In genomic region chr14:99644035-99644587, GRCh38 we compare ENCODE assay signal across 24 cellular contexts. TPM values are rescaled to one million over a fixed set of nuclear protein-coding genes. Genes with fewer than 3 reads are reported as not detected.
DNase-seq lines count a peak whose midpoint lies in the region; ATAC-seq, FAIRE-seq and TF ChIP-seq lines count a peak whose summit lies in the region.
"Had no signal": no experiment of that assay in that cellular context is flagged by ENCODE, and none has a peak within 500 bp of the region (broad histone marks: within the 10 kb centered on the region; RNA-seq: fewer than 3 reads in every experiment).

No MANE protein-coding gene starts in this region.

- H3K27me3 ChIP-seq in left ventricle myocardium inferior (ENCODE audit: low read depth) (peaks cover 14% of the 10 kb centered on the region), astrocyte (ENCODE audit: insufficient read depth, low read length) (no peaks in the 10 kb centered on the region)
- H3K27me3 ChIP-seq: thyroid gland had no signal

- H3K27ac ChIP-seq in left ventricle myocardium inferior (replicated peaks), result peak overlapping the region; percentile 71
- H3K27ac ChIP-seq in astrocyte (ENCODE audit: low read depth, low read length), result no peak overlapping the region
- H3K27ac ChIP-seq: body of pancreas, epithelial cell of prostate, thyroid gland had no signal

- intact Hi-C loops in left ventricle myocardium inferior (cut with micrococcal nuclease), result no loop called here
- intact Hi-C loops in cardiac septum (cut with DNase I), result no loop called here

- peaks cover under 1% of the 10 kb centered on the region for H3K9me3 Mint-ChIP-seq in astrocyte (ENCODE audit: unreplicated experiment)
- H3K9me3 Mint-ChIP-seq in mesothelial cell of epicardium, result no peaks in the 10 kb centered on the region
- no peaks in the 10 kb centered on the region for H3K9me3 Mint-ChIP-seq in type B pancreatic cell
- no peaks in the 10 kb centered on the region for H3K9me3 Mint-ChIP-seq in activated naive CD4-positive, alpha-beta T cell treated with anti-CD3 and anti-CD28 coated beads, Interleukin-2, amount 50 U/mL, for 72 hours
- H3K9me3 Mint-ChIP-seq: CD8-positive, alpha-beta memory T cell; HFFc6; T-helper 2 cell treated with Interferon-gamma antibody and Interleukin-4, amounts not matched to agents 5 μg/mL and 100 μg/mL, for 36 hours had no signal

- H3K4me1 Mint-ChIP-seq in astrocyte (ENCODE audit: low read depth, unreplicated experiment) (peaks cover 7% of the 10 kb centered on the region), mesothelial cell of epicardium (no peaks in the 10 kb centered on the region), type B pancreatic cell (ENCODE audit: unreplicated experiment) (no peaks in the 10 kb centered on the region)

- TF ChIP-seq CTCF in left ventricle myocardium inferior (IDR thresholded peaks at IDR 0.05; ENCODE audit: borderline replicate concordance), result no peak
- TF ChIP-seq CTCF in astrocyte (IDR thresholded peaks at IDR 0.05; ENCODE audit: insufficient read depth, low read depth, low read length), result no peak
- TF ChIP-seq CTCF in mesothelial cell of epicardium (IDR thresholded peaks at IDR 0.05; ENCODE audit: unreplicated experiment), result no peak
- TF ChIP-seq CTCF in type B pancreatic cell (conservative IDR thresholded peaks at IDR 0.05), result no peak

- peak overlapping the region; percentile 10 for H3K27ac Mint-ChIP-seq in astrocyte (ENCODE audit: unreplicated experiment)
- no peak overlapping the region for H3K27ac Mint-ChIP-seq in mesothelial cell of epicardium
- no peak overlapping the region for H3K27ac Mint-ChIP-seq in type B pancreatic cell
- no peak overlapping the region for H3K27ac Mint-ChIP-seq in activated naive CD4-positive, alpha-beta T cell treated with anti-CD3 and anti-CD28 coated beads, Interleukin-2, amount 50 U/mL, for 72 hours
- H3K27ac Mint-ChIP-seq: HFFc6; T-helper 2 cell treated with Interferon-gamma antibody and Interleukin-4, amounts not matched to agents 5 μg/mL and 100 μg/mL, for 36 hours had no signal

- ATAC-seq in activated naive CD4-positive, alpha-beta T cell treated with anti-CD3 and anti-CD28 coated beads, Interleukin-2, amount 50 U/mL, for 72 hours, result no peak
- ATAC-seq in GM18861 (IDR thresholded peaks at IDR 0.05; ENCODE audit: unreplicated experiment) (no peak), GM18868 (IDR thresholded peaks at IDR 0.05; ENCODE audit: unreplicated experiment) (no peak)

- H3K9me3 ChIP-seq in left ventricle myocardium inferior (replicated peaks), result no peaks in the 10 kb centered on the region
- no peaks in the 10 kb centered on the region for H3K9me3 ChIP-seq in astrocyte (ENCODE audit: insufficient read depth, low read depth, low read length)
- H3K9me3 ChIP-seq: body of pancreas, stomach, thyroid gland had no signal

- H3K79me2 ChIP-seq in astrocyte (ENCODE audit: insufficient read depth, low read length), result no peaks in the 10 kb centered on the region

- H3K36me3 ChIP-seq in left ventricle myocardium inferior, result no peaks in the 10 kb centered on the region
- no peaks in the 10 kb centered on the region for H3K36me3 ChIP-seq in astrocyte (ENCODE audit: insufficient read depth, low read length)
- H3K36me3 ChIP-seq: stomach, thyroid gland had no signal

- H3K4me3 ChIP-seq in left ventricle myocardium inferior (peak overlapping the region; percentile 71), astrocyte (ENCODE audit: insufficient read depth, low read depth, low read length) (no peak overlapping the region)
- H3K4me3 ChIP-seq: body of pancreas had no signal

- H3K4me2 ChIP-seq in astrocyte (ENCODE audit: low read length), result no peak overlapping the region

- no peak for DNase-seq in left ventricle myocardium inferior
- DNase-seq in cardiac septum (ENCODE audit: low spot score), result no peak
- no peak for DNase-seq in astrocyte (ENCODE audit: low read depth)
- DNase-seq in mesothelial cell of epicardium (ENCODE audit: low spot score in 2 of 2, unreplicated experiment in 2 of 2), result no peak
- no peak for DNase-seq in type B pancreatic cell (ENCODE audit: extremely low spot score, unreplicated experiment)
- no peak for DNase-seq in activated naive CD4-positive, alpha-beta T cell treated with anti-CD3 and anti-CD28 coated beads, Interleukin-2, amount 50 U/mL, for 72 hours (ENCODE audit: low spot score in 2 of 2)
- DNase-seq: activated CD8-positive, alpha-beta memory T cell treated with anti-CD3 and anti-CD28 coated beads for 24 hours; activated gamma-delta T cell; AML-193; body of pancreas; CD8-positive, alpha-beta memory T cell; cerebellar nuclear complex; HFFc6; NCI-H1694 treated with DMSO at 0.1 percent for 48 hours; NCI-H2171; NCI-H510A; occipital lobe; stomach; thyroid gland had no signal

- peaks cover 19% of the 10 kb centered on the region for H3K4me1 ChIP-seq in left ventricle myocardium inferior
- H3K4me1 ChIP-seq in astrocyte (ENCODE audit: insufficient read depth, low read length), result peaks cover 9% of the 10 kb centered on the region

- H3K9ac ChIP-seq in astrocyte (ENCODE audit: low read length), result no peak overlapping the region

- H3K27me3 Mint-ChIP-seq in astrocyte (ENCODE audit: low read depth, unreplicated experiment) (peaks cover 17% of the 10 kb centered on the region), mesothelial cell of epicardium (ENCODE audit: low read depth) (peaks cover 10% of the 10 kb centered on the region), type B pancreatic cell (peaks cover 12% of the 10 kb centered on the region)

- H3K4me3 Mint-ChIP-seq in astrocyte (ENCODE audit: unreplicated experiment) (peak overlapping the region; percentile 47), mesothelial cell of epicardium (peak overlapping the region; percentile 41), type B pancreatic cell (peak overlapping the region; percentile 61)
- H3K4me3 Mint-ChIP-seq: HFFc6; T-helper 2 cell treated with Interferon-gamma antibody and Interleukin-4, amounts not matched to agents 5 μg/mL and 100 μg/mL, for 36 hours had no signal

- no peak for FAIRE-seq in astrocyte (lab: Jason Lieb, UNC)
- FAIRE-seq: A204.1 had no signal

- H4K20me1 ChIP-seq in astrocyte (ENCODE audit: insufficient read depth, low read length), result no peaks in the 10 kb centered on the region

- no peak overlapping the region for H2AFZ ChIP-seq in astrocyte (ENCODE audit: low read depth, low read length)

- H3K36me3 Mint-ChIP-seq in astrocyte (ENCODE audit: low read depth, unreplicated experiment), result no peaks in the 10 kb centered on the region
- H3K36me3 Mint-ChIP-seq in mesothelial cell of epicardium, result no peaks in the 10 kb centered on the region
- no peaks in the 10 kb centered on the region for H3K36me3 Mint-ChIP-seq in type B pancreatic cell
- H3K36me3 Mint-ChIP-seq in activated naive CD4-positive, alpha-beta T cell treated with anti-CD3 and anti-CD28 coated beads, Interleukin-2, amount 50 U/mL, for 72 hours, result no peaks in the 10 kb centered on the region
- H3K36me3 Mint-ChIP-seq: CD8-positive, alpha-beta memory T cell had no signal

RNA-seq across cellular contexts. Expression of gene HHIPL1, which starts 0.8 kb away (rescaled TPM):
- total RNA-seq in left ventricle myocardium inferior, result 1.2 TPM
- total RNA-seq in cardiac septum, result 1.9 TPM
- 0.86 and 1.1 TPM in 2 replicates for total RNA-seq in astrocyte
- 4.4 to 4.7 TPM (median 4.5 TPM) in 3 replicates for total RNA-seq in mesothelial cell of epicardium
- 0.19 and 1.4 TPM in 2 replicates for total RNA-seq in type B pancreatic cell (ENCODE audit: low replicate concordance)
- under 1 TPM; 0.16 to 0.32 TPM for total RNA-seq in activated naive CD4-positive, alpha-beta T cell treated with anti-CD3 and anti-CD28 coated beads, Interleukin-2, amount 50 U/mL, for 72 hours

RNA-seq across cellular contexts. Expression of gene CYP46A1, which starts 40.0 kb away (rescaled TPM):
- total RNA-seq in left ventricle myocardium inferior (4.2 TPM), cardiac septum (5.5 TPM), astrocyte (0.41 and 0.52 TPM in 2 replicates), mesothelial cell of epicardium (1.9 to 2.4 TPM (median 2.3 TPM) in 3 replicates), type B pancreatic cell (ENCODE audit: low replicate concordance) (0.98 and 4.7 TPM in 2 replicates)
- under 1 TPM; 0.14 to 0.21 TPM for total RNA-seq in activated naive CD4-positive, alpha-beta T cell treated with anti-CD3 and anti-CD28 coated beads, Interleukin-2, amount 50 U/mL, for 72 hours

RNA-seq across cellular contexts. Expression of gene CCDC85C, which starts 40.1 kb away (rescaled TPM):
- total RNA-seq in left ventricle myocardium inferior (41.0 TPM), cardiac septum (21.4 TPM), astrocyte (8.4 and 16.6 TPM in 2 replicates), mesothelial cell of epicardium (82.2 to 85.2 TPM (median 82.3 TPM) in 3 replicates), type B pancreatic cell (ENCODE audit: low replicate concordance) (49.1 and 83.8 TPM in 2 replicates)
- total RNA-seq in activated naive CD4-positive, alpha-beta T cell treated with anti-CD3 and anti-CD28 coated beads, Interleukin-2, amount 50 U/mL, for 72 hours, result 1 to 10 TPM; 5.1 to 8.4 TPM
